ENCODE assay signal across 1 cellular context in genomic region chr5:57094753-57095683, GRCh38.
TF ChIP-seq lines count a peak whose summit lies in the region.

No MANE protein-coding gene starts in this region.

TF ChIP-seq in H1, 55 proteins besides CTCF, POLR2A, EP300 and RAD21:
- no peak for TF ChIP-seq EZH2 (IDR thresholded peaks at IDR 0.05; ENCODE audit: low read depth, low read length, severe bottlenecking)
- no peak for TF ChIP-seq KDM5A (IDR thresholded peaks at IDR 0.05; ENCODE audit: low read length)
- TF ChIP-seq BRCA1 (IDR thresholded peaks at IDR 0.05; ENCODE audit: low read depth, low read length) = no peak
- no peak for TF ChIP-seq SIRT6 (IDR thresholded peaks at IDR 0.05; ENCODE audit: low read length)
- TF ChIP-seq TEAD4 (IDR thresholded peaks at IDR 0.05; ENCODE audit: low read depth, low read length) = 0 out of 2 replicates have a peak, but pooled peaks have one; percentile 46
- no peak for TF ChIP-seq PHF8 (conservative IDR thresholded peaks at IDR 0.05; ENCODE audit: low read depth, low read length)
- TF ChIP-seq SUZ12 (IDR thresholded peaks at IDR 0.05; ENCODE audit: low read length) = no peak
- TF ChIP-seq CREB1 (IDR thresholded peaks at IDR 0.05) = peak; percentile 24; the same call in 1 of the 2 replicates
- TF ChIP-seq TAF1 (IDR thresholded peaks at IDR 0.05; ENCODE audit: low read depth, low read length) = 0 out of 2 replicates have a peak, but pooled peaks have one; percentile 34
- no peak for TF ChIP-seq BACH1 (IDR thresholded peaks at IDR 0.05; ENCODE audit: low read length)
- TF ChIP-seq GTF2F1 (IDR thresholded peaks at IDR 0.05; ENCODE audit: borderline replicate concordance, low read depth, low read length) = no peak
- peak; percentile 33; the same call in 1 of the 2 replicates for TF ChIP-seq YY1 (IDR thresholded peaks at IDR 0.05; ENCODE audit: low read depth, low read length)
